Comparison of ENCODE assay signal across 1 cellular context in genomic region chr17:8016632-8017424, GRCh38.
A peak's percentile ranks its signal among the peaks of the same experiment; 100 is the strongest.
TF ChIP-seq lines count a peak whose summit lies in the region.

No MANE protein-coding gene starts in this region.

TF ChIP-seq in HEK293, 187 proteins besides CTCF, POLR2A, EP300 and RAD21 (continued from another document):
- no peak for TF ChIP-seq ZNF24 (tag by site-specific recombination; IDR thresholded peaks at IDR 0.05)
- no peak for TF ChIP-seq ZNF629 (tag by site-specific recombination; IDR thresholded peaks at IDR 0.05)
- TF ChIP-seq ZNF184 (tag by site-specific recombination; IDR thresholded peaks at IDR 0.05) = no peak
- peak; percentile 70; the same call in 1 of the 2 replicates for TF ChIP-seq BCL11A (tag by site-specific recombination; IDR thresholded peaks at IDR 0.05; ENCODE audit: low read depth)
- no peak for TF ChIP-seq ZSCAN23 (tag by site-specific recombination; IDR thresholded peaks at IDR 0.05)
- TF ChIP-seq ZNF341 (tag by site-specific recombination; IDR thresholded peaks at IDR 0.05; ENCODE audit: low read depth) = 0 out of 2 replicates have a peak, but pooled peaks have one; percentile 29
- TF ChIP-seq PRDM10 (tag by site-specific recombination; IDR thresholded peaks at IDR 0.05) = no peak; the same call in 1 of the 2 replicates
- TF ChIP-seq ZNF692 (tag by site-specific recombination; IDR thresholded peaks at IDR 0.05) = no peak
- TF ChIP-seq HOXD13 (CRISPR knock-in tag; IDR thresholded peaks at IDR 0.05; ENCODE audit: borderline replicate concordance) = no peak
- TF ChIP-seq RBAK (tag by site-specific recombination; IDR thresholded peaks at IDR 0.05) = no peak
- no peak for TF ChIP-seq MEIS1 (CRISPR knock-in tag; IDR thresholded peaks at IDR 0.05; ENCODE audit: borderline replicate concordance)
- no peak for TF ChIP-seq ZFP37 (tag by site-specific recombination; IDR thresholded peaks at IDR 0.05)
- peak; percentile 88 for TF ChIP-seq ZNF654 (tag by site-specific recombination; IDR thresholded peaks at IDR 0.05; ENCODE audit: low read depth)
- TF ChIP-seq ZSCAN18 (tag by site-specific recombination; IDR thresholded peaks at IDR 0.05) = no peak
- TF ChIP-seq HOXA7 (CRISPR knock-in tag; IDR thresholded peaks at IDR 0.05; ENCODE audit: borderline replicate concordance) = no peak
- 0 out of 2 replicates have a peak, but pooled peaks have one; percentile 15 for TF ChIP-seq ZBTB48 (tag by site-specific recombination; IDR thresholded peaks at IDR 0.05)
- TF ChIP-seq ZNF514 (tag by site-specific recombination; IDR thresholded peaks at IDR 0.05) = no peak
- no peak for TF ChIP-seq PRDM4 (tag by site-specific recombination; IDR thresholded peaks at IDR 0.05)
- TF ChIP-seq ZNF394 (tag by site-specific recombination; IDR thresholded peaks at IDR 0.05; ENCODE audit: borderline replicate concordance) = no peak
- TF ChIP-seq SP3 (tag by site-specific recombination; IDR thresholded peaks at IDR 0.05) = no peak
- peak; percentile 96 for TF ChIP-seq ZNF335 (tag by site-specific recombination; conservative IDR thresholded peaks at IDR 0.05)
- TF ChIP-seq ZNF223 (tag by site-specific recombination; IDR thresholded peaks at IDR 0.05) = no peak
- TF ChIP-seq GLI2 (tag by site-specific recombination; IDR thresholded peaks at IDR 0.05; ENCODE audit: borderline replicate concordance, low read depth) = no peak
